9 cellular contexts compared by ENCODE assay signal in genomic region chr1:8903908-8904650, GRCh38. TPM values are rescaled to one million over a fixed set of nuclear protein-coding genes. Genes with fewer than 3 reads are reported as not detected.
DNase-seq lines count a peak whose midpoint lies in the region; ATAC-seq, FAIRE-seq and TF ChIP-seq lines count a peak whose summit lies in the region.
"Had no signal": no experiment of that assay in that cellular context is flagged by ENCODE, and none has a peak within 500 bp of the region (broad histone marks: within the 10 kb centered on the region; RNA-seq: fewer than 3 reads in every experiment).

No MANE protein-coding gene starts in this region.

- DNase-seq in Panc1 (ENCODE audit: low read depth, low spot score): peak; percentile 73
- DNase-seq in esophagus squamous epithelium (lab: John Stamatoyannopoulos, UW): no peak
- DNase-seq in pons (ENCODE audit: low spot score): peak; percentile 25
- no peak for DNase-seq in midbrain (lab: John Stamatoyannopoulos, UW)
- no peak for DNase-seq in COR-L47 (lab: John Stamatoyannopoulos, UW)

- peaks cover 45% of the 10 kb centered on the region for H3K4me1 ChIP-seq in Panc1 (ENCODE audit: control insufficient read depth, insufficient read depth, low read length)
- H3K4me1 ChIP-seq in esophagus squamous epithelium: peaks cover 27 to 76% (median 37%) of the 10 kb centered on the region in 3 donors
- H3K4me1 ChIP-seq: HAP-1 had no signal

- no peak for TF ChIP-seq POLR2A in esophagus squamous epithelium (IDR thresholded peaks at IDR 0.05)

- H3K36me3 ChIP-seq in Panc1 (ENCODE audit: control insufficient read depth, insufficient read depth, low read length): no peaks in the 10 kb centered on the region
- H3K36me3 ChIP-seq in esophagus squamous epithelium: no peaks in the 10 kb centered on the region
- H3K36me3 ChIP-seq: HAP-1 had no signal

- ATAC-seq in Panc1 (peak; percentile 88), GM21360 (IDR thresholded peaks at IDR 0.05; ENCODE audit: unreplicated experiment) (no peak), HG03521 (IDR thresholded peaks at IDR 0.05; ENCODE audit: unreplicated experiment) (no peak)

- peak overlapping the region in 1 of 2 experiments; percentile 29; a peak in 2 of 4 replicates for H3K4me3 ChIP-seq in Panc1 (ENCODE audit: low read depth in 2 of 2, low read length in 2 of 2)
- H3K4me3 ChIP-seq in esophagus squamous epithelium: no peak overlapping the region
- H3K4me3 ChIP-seq: HAP-1 had no signal

- in situ Hi-C loops in Panc1 (cut with HindIII; ENCODE audit: low pct_unique_long_range_greater_than_20kb, low sequenced_read_pairs): no loop called here

- H3K27ac ChIP-seq in Panc1 (ENCODE audit: low read length) (peak overlapping the region; percentile 93), esophagus squamous epithelium (peak overlapping the region; percentile 48 to 77 (median 72))

- no peak for TF ChIP-seq CTCF in Panc1 (IDR thresholded peaks at IDR 0.05)
- TF ChIP-seq CTCF in esophagus squamous epithelium (IDR thresholded peaks at IDR 0.05): no peak

- no TSS peak for BruUV-seq in Panc1 (replicated peaks; lab: Mats Ljungman, UMichigan)

- H3K27me3 ChIP-seq in Panc1 (ENCODE audit: control insufficient read depth, insufficient read depth, low read length): no peaks in the 10 kb centered on the region
- H3K27me3 ChIP-seq in esophagus squamous epithelium: no peaks in the 10 kb centered on the region

- WGBS in esophagus squamous epithelium, 2 donors: 59 to 60% methylated on average over 6 of the region's 6 CpGs

- intact Hi-C loops in Panc1 (cut with micrococcal nuclease; ENCODE audit: unreplicated experiment): no loop called here
- intact Hi-C loops in esophagus squamous epithelium (cut with DNase I): no loop called here

- H3K9me3 ChIP-seq in Panc1 (ENCODE audit: control insufficient read depth, insufficient read depth, low read depth, low read length) (no peaks in the 10 kb centered on the region), esophagus squamous epithelium (no peaks in the 10 kb centered on the region)
- H3K9me3 ChIP-seq: HAP-1 had no signal

- CTCF ChIA-PET in Panc1 (lab: Charles Lee): interaction anchor here (0.6 kb wide), 1 partner anchor 253 kb away, joined by 3 read pairs; no protein-coding TSS in a partner anchor

- FAIRE-seq in G401.6 (lab: Jason Lieb, UNC): peak; percentile 78

- POLR2A ChIA-PET in Panc1 (lab: Charles Lee): interaction anchor here (0.5 kb wide), 1 partner anchor 330 kb away, joined by 4 read pairs; no protein-coding TSS in a partner anchor

RNA-seq across cellular contexts. Expression of gene ENO1, which starts 25.6 kb away (rescaled TPM):
- 2,480 TPM for total RNA-seq in Panc1 (2021; ENCODE audit: unreplicated experiment)
- 3,248 TPM for polyA plus RNA-seq in Panc1 (2012; ENCODE audit: insufficient read length)
- 1,000 to 10,000 TPM in 3 of 4 donors, 100 to 1,000 TPM in 1; 954 to 1,668 (median 1,315) TPM for total RNA-seq in esophagus squamous epithelium

RNA-seq across cellular contexts. Expression of gene CA6, which starts 41.6 kb away (rescaled TPM):
- total RNA-seq in Panc1 (2021; ENCODE audit: unreplicated experiment): not detected
- polyA plus RNA-seq in Panc1 (2012; ENCODE audit: insufficient read length): 0.15 TPM
- total RNA-seq in esophagus squamous epithelium: not detected

Comparison
In these comparisons a context has a peak if more than half of its experiments do, and no peak if none do; other contexts are left out.
1. DNase-seq: peak in Panc1 (single experiment) and pons (single experiment); none in esophagus squamous epithelium (single experiment), midbrain (single experiment) and COR-L47 (single experiment).